In the genomic region with DNA sequence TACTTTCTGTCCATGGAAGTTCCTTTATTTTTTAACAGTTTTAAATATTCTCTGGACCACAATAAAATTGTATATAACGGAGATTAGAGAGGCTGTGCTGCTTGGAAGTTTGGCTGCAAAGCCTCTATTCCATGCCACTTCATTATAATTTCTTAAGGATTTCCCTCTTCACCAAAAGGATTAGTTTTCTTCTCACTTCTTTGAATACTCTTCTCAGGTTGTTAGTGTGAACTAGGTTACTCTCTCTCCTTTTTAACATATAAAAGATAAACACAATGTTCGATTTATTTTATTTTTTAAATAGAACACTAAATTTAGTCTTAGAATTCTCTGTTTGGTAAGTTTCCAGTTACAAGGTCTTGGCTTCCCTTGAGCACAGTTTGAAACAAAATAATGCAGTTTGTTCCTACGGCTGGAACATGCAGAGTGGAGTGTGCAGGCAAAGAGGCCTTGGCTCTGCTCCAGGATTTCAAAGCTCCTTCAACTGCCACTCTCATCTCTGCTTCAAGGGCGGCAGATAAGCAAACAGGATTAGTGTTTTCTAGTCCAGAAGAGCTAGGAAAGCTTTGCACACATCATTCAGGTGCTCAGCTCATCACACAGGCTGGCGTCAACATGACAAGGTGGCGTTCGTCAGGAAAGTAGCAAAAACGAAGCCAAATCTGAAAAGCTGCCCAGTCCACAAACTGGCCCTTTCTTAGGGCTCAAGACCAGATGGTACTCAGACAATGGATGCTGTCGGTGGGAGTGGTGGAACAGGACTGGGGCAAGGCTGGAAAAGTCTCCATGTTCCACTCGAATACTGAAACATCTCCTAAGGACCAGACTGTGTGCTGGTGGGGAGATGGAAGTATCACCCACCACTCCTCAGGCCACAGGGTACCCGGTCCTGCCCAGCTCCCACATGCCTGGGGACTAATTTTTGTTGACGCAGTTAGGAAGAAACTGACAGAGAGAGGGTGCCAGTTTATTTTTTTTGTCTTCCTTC, we compare ENCODE assay signal across 7 cellular contexts.
DNase-seq lines count a peak whose midpoint lies in the region; ATAC-seq and TF ChIP-seq lines count a peak whose summit lies in the region.

No MANE protein-coding gene starts in this region.

- no peaks in the 10 kb centered on the region for H3K36me3 ChIP-seq in SK-N-SH (replicated peaks in 1 of 2; ENCODE audit: control insufficient read depth in 1 of 2, insufficient read depth in 2 of 2, low read length in 1 of 2)
- no peaks in the 10 kb centered on the region for H3K36me3 ChIP-seq in testis (ENCODE audit: low read depth, missing control alignments)
- H3K36me3 ChIP-seq in vagina: no peaks in the 10 kb centered on the region

- no peak; a peak in 1 of 4 replicates for TF ChIP-seq EP300 in SK-N-SH (IDR thresholded peaks at IDR 0.05; ENCODE audit: borderline replicate concordance in 1 of 2, low read depth in 1 of 2, low read length in 1 of 2)

- intact Hi-C loops in left cardiac atrium (cut with DNase I) (no loop called here), testis (cut with DNase I; ENCODE audit: low total_unique reads) (no loop called here), vagina (cut with DNase I) (no loop called here)

- TF ChIP-seq CTCF in SK-N-SH (IDR thresholded peaks at IDR 0.05) (no peak), testis (IDR thresholded peaks at IDR 0.05) (no peak), vagina (IDR thresholded peaks at IDR 0.05) (no peak)

- TF ChIP-seq POLR2A in testis (IDR thresholded peaks at IDR 0.05) (no peak), vagina (IDR thresholded peaks at IDR 0.05) (no peak)

- CTCF ChIA-PET in SK-N-SH (lab: Yijun Ruan, JAX): interaction anchor here (1.0 to 1.3 kb wide), 3 partner anchors 9 to 27 kb away, joined by 3 to 4 read pairs (median 3); no protein-coding TSS in a partner anchor

- H3K27ac ChIP-seq in SK-N-SH (ENCODE audit: low read depth in 2 of 2, low read length in 1 of 2) (peak overlapping the region in 1 of 2 experiments; percentile 19; a peak in 2 of 4 replicates), testis (peak overlapping the region; percentile 29 to 58), vagina (no peak overlapping the region)

- DNase-seq in NCI-H1694 treated with DMSO at 0.1 percent for 48 hours (lab: John Stamatoyannopoulos, UW) (peak; percentile 7), SK-N-SH (peak; percentile 59), left cardiac atrium (peak; percentile 45), testis (peak; percentile 90), activated gamma-delta T cell treated with Interleukin-2 at 50 U/mL for 16 hours (no peak), vagina (ENCODE audit: extremely low spot score in 2 of 2) (no peak)

- peak; percentile 83 to 89 for ATAC-seq in left cardiac atrium
- ATAC-seq in activated CD4-positive, CD25-positive, alpha-beta regulatory T cell treated with anti-CD3 and anti-CD28 coated beads, Interleukin-2, amount 50 U/mL, for 24 hours: no peak

- no peak overlapping the region for H2AFZ ChIP-seq in SK-N-SH (ENCODE audit: low read depth)

- H3K4me3 ChIP-seq in SK-N-SH (ENCODE audit: low read depth in 2 of 2, low read length in 1 of 2) (no peak overlapping the region), testis (no peak overlapping the region), vagina (no peak overlapping the region)

- peaks cover 3% of the 10 kb centered on the region for H3F3A ChIP-seq in SK-N-SH (replicated peaks; ENCODE audit: insufficient read depth)

- H3K4me1 ChIP-seq in SK-N-SH (ENCODE audit: control insufficient read depth in 1 of 2, insufficient read depth in 2 of 2, low read depth in 1 of 2, low read length in 1 of 2) (peaks cover 0 to 9% of the 10 kb centered on the region in 2 experiments; a peak in 2 of 4 replicates), testis (peaks cover 28% of the 10 kb centered on the region), vagina (no peaks in the 10 kb centered on the region)

- POLR2A ChIA-PET in SK-N-SH (lab: Yijun Ruan, JAX): no interaction called here

- H3K9me3 ChIP-seq in SK-N-SH: no peaks in the 10 kb centered on the region
- H3K9me3 ChIP-seq in testis: no peaks in the 10 kb centered on the region
- no peaks in the 10 kb centered on the region for H3K9me3 ChIP-seq in vagina

- no peaks in the 10 kb centered on the region for H3K9me2 ChIP-seq in SK-N-SH

- no peak for TF ChIP-seq RAD21 in SK-N-SH (IDR thresholded peaks at IDR 0.05; ENCODE audit: low read length)

- no peak overlapping the region for H3K4me2 ChIP-seq in SK-N-SH

- H3K9ac ChIP-seq in SK-N-SH: no peak overlapping the region

- no peaks in the 10 kb centered on the region for H3K79me2 ChIP-seq in SK-N-SH (ENCODE audit: insufficient read depth)

- H3K27me3 ChIP-seq in SK-N-SH (ENCODE audit: insufficient read depth) (no peaks in the 10 kb centered on the region), testis (no peaks in the 10 kb centered on the region), vagina (no peaks in the 10 kb centered on the region)

- 76% methylated on average over 12 of the region's 12 CpGs for WGBS in SK-N-SH (ENCODE audit: low lambda C conversion rate)
- WGBS in testis, 2 donors: 33 to 46% methylated on average over 11 to 12 of the region's 12 CpGs

- no peaks in the 10 kb centered on the region for H4K20me1 ChIP-seq in SK-N-SH (ENCODE audit: insufficient read depth)

TF ChIP-seq in SK-N-SH, 30 proteins besides CTCF, POLR2A, EP300 and RAD21:
- TF ChIP-seq CHD2 (IDR thresholded peaks at IDR 0.05; ENCODE audit: low read length, partially characterized antibody) (peak; percentile 43), EZH2phosphoT487 (IDR thresholded peaks at IDR 0.05; ENCODE audit: borderline replicate concordance, low read depth) (no peak), SIN3A (IDR thresholded peaks at IDR 0.05; ENCODE audit: borderline replicate concordance, low read depth, low read length) (no peak), FOXJ3 (CRISPR knock-in tag; IDR thresholded peaks at IDR 0.05) (peak; percentile 68; the same call in 1 of the 2 replicates), GATA2 (CRISPR knock-in tag; IDR thresholded peaks at IDR 0.05) (peak; percentile 73), FOSL2 (IDR thresholded peaks at IDR 0.05; ENCODE audit: borderline replicate concordance, low read depth) (no peak), NFIC (IDR thresholded peaks at IDR 0.05; ENCODE audit: borderline replicate concordance) (0 out of 2 replicates have a peak, but pooled peaks have one; percentile 17), RCOR1 (IDR thresholded peaks at IDR 0.05; ENCODE audit: low read length) (peak; percentile 46)

Comparison
In these comparisons a context has a peak if more than half of its experiments do, and no peak if none do; other contexts are left out.
1. DNase-seq: peak in NCI-H1694 treated with DMSO at 0.1 percent for 48 hours (single experiment), SK-N-SH (single experiment), left cardiac atrium (single experiment) and testis (single experiment); none in activated gamma-delta T cell treated with Interleukin-2 at 50 U/mL for 16 hours (single experiment) and vagina (0 of 2).
2. ATAC-seq: peak in left cardiac atrium (2 of 2); none in activated CD4-positive, CD25-positive, alpha-beta regulatory T cell treated with anti-CD3 and anti-CD28 coated beads, Interleukin-2, amount 50 U/mL, for 24 hours (0 of 2).